In genomic region chr9:84922051-84922450, GRCh38 we compare ENCODE assay signal across 24 cellular contexts.
DNase-seq lines count a peak whose midpoint lies in the region; ATAC-seq, FAIRE-seq and TF ChIP-seq lines count a peak whose summit lies in the region.
"Had no signal": no experiment of that assay in that cellular context is flagged by ENCODE, and none has a peak within 500 bp of the region (broad histone marks: within the 10 kb centered on the region; RNA-seq: fewer than 3 reads in every experiment).

No MANE protein-coding gene starts in this region.

- H3K9me3 ChIP-seq in right cardiac atrium (ENCODE audit: control insufficient read depth, low read length) (no peaks in the 10 kb centered on the region), BE2C (no peaks in the 10 kb centered on the region)

- no peaks in the 10 kb centered on the region for H3K9me3 Mint-ChIP-seq in nephron progenitor cell
- H3K9me3 Mint-ChIP-seq: CD8-positive, alpha-beta T cell had no signal

- intact Hi-C loops in right cardiac atrium (cut with DNase I) (no loop called here), Right ventricle myocardium inferior (cut with DNase I) (no loop called here), head of caudate nucleus (cut with DNase I) (loop anchor here (10.0 kb wide), 1 partner anchor 57 kb away; no protein-coding TSS in a partner anchor)

- WGBS in right cardiac atrium = 70% methylated on average over 8 of the region's 8 CpGs

- TF ChIP-seq CTCF in BE2C (IDR thresholded peaks at IDR 0.05; ENCODE audit: low read depth, low read length) (no peak), nephron progenitor cell (IDR thresholded peaks at IDR 0.05) (no peak)

- no peaks in the 10 kb centered on the region for H3K36me3 ChIP-seq in BE2C
- H3K36me3 ChIP-seq: BLaER1 treated with 17β-estradiol and CSF1 and Interleukin-3, amounts not matched to agents 10 nM and 100 nM had no signal

- H3K27me3 ChIP-seq in right cardiac atrium (ENCODE audit: control insufficient read depth, insufficient read depth) = no peaks in the 10 kb centered on the region
- no peaks in the 10 kb centered on the region for H3K27me3 ChIP-seq in BE2C
- H3K27me3 ChIP-seq: BLaER1 treated with 17β-estradiol and CSF1 and Interleukin-3, amounts not matched to agents 10 nM and 100 nM had no signal

- ATAC-seq in right cardiac atrium = no peak
- no peak for ATAC-seq in Right ventricle myocardium inferior
- ATAC-seq: CD8-positive, alpha-beta T cell; HCT116 had no signal

- no peaks in the 10 kb centered on the region for H3K36me3 Mint-ChIP-seq in nephron progenitor cell (ENCODE audit: low read depth)
- H3K36me3 Mint-ChIP-seq: CD8-positive, alpha-beta T cell had no signal

- H3K27ac ChIP-seq in right cardiac atrium (ENCODE audit: low read length) = no peak overlapping the region
- H3K27ac ChIP-seq: BLaER1 treated with 17β-estradiol and CSF1 and Interleukin-3, amounts not matched to agents 10 nM and 100 nM; HL-60 had no signal

- H3K4me3 Mint-ChIP-seq in nephron progenitor cell = no peak overlapping the region
- H3K4me3 Mint-ChIP-seq: CD8-positive, alpha-beta T cell; HFFc6 had no signal

- peaks cover 4% of the 10 kb centered on the region for H3K27me3 Mint-ChIP-seq in nephron progenitor cell (ENCODE audit: low read depth, poor library complexity)

- H3K4me1 Mint-ChIP-seq in nephron progenitor cell = peaks cover 6% of the 10 kb centered on the region

- TF ChIP-seq POLR2A in GM12892 (IDR thresholded peaks at IDR 0.05; ENCODE audit: low read depth, low read length) = no peak

- DNase-seq in right cardiac atrium (peak in 2 of 3 donors; percentile 39 to 56), Right ventricle myocardium inferior (ENCODE audit: missing footprints) (no peak), head of caudate nucleus (peak in 33 of 42 donors; percentile 15 to 81 (median 44)), superior temporal gyrus (ENCODE audit: extremely low spot score) (peak; percentile 73), BE2C (no peak), nephron progenitor cell (no peak), GM12892 (ENCODE audit: insufficient read length) (no peak)
- DNase-seq: 8988T; CD8-positive, alpha-beta T cell; COR-L47; DMS 273 treated with DMSO at 0.1 percent for 48 hours; DMS53; DND-41; EL; GOT3; H7; HFFc6; IMR-90 had no signal

- no peak overlapping the region for H3K4me3 ChIP-seq in right cardiac atrium (ENCODE audit: low read length)
- no peak overlapping the region for H3K4me3 ChIP-seq in BE2C (ENCODE audit: low read depth, low read length)
- H3K4me3 ChIP-seq: BLaER1 treated with 17β-estradiol and CSF1 and Interleukin-3, amounts not matched to agents 10 nM and 100 nM had no signal

- H3K27ac Mint-ChIP-seq in nephron progenitor cell = no peak overlapping the region
- H3K27ac Mint-ChIP-seq: CD8-positive, alpha-beta T cell; HFFc6 had no signal

- no peak for FAIRE-seq in GM12892 (lab: Jason Lieb, UNC)
- FAIRE-seq: G401.6, GM12891, GM18507 had no signal

- H3K4me1 ChIP-seq in right cardiac atrium (ENCODE audit: control insufficient read depth, insufficient read depth, low read length) = peaks cover 3% of the 10 kb centered on the region
- no peaks in the 10 kb centered on the region for H3K4me1 ChIP-seq in BE2C
- H3K4me1 ChIP-seq: BLaER1 treated with 17β-estradiol and CSF1 and Interleukin-3, amounts not matched to agents 10 nM and 100 nM had no signal

Comparison
In these comparisons a context has a peak if more than half of its experiments do, and no peak if none do; other contexts are left out.
1. DNase-seq: peak in right cardiac atrium (2 of 3), head of caudate nucleus (33 of 42) and superior temporal gyrus (single experiment); none in Right ventricle myocardium inferior (single experiment), BE2C (single experiment), nephron progenitor cell (single experiment) and GM12892 (single experiment).